Comparison of ENCODE assay signal across 25 cellular contexts in genomic region chr3:39171860-39172259, GRCh38. TPM values are rescaled to one million over a fixed set of nuclear protein-coding genes. Genes with fewer than 3 reads are reported as not detected.
"Had no signal": no experiment of that assay in that cellular context is flagged by ENCODE, and none has a peak within 500 bp of the region (broad histone marks: within the 10 kb centered on the region; RNA-seq: fewer than 3 reads in every experiment).

No MANE protein-coding gene starts in this region.

- H3K36me3 ChIP-seq: colonic mucosa, esophagus muscularis mucosa, gastroesophageal sphincter, heart left ventricle, prostate gland, right atrium auricular region, sigmoid colon, tibial artery, upper lobe of left lung had no signal

- H3K4me1 ChIP-seq: colonic mucosa, prostate gland, testis had no signal

- DNase-seq: colonic mucosa; effector memory CD4-positive, alpha-beta T cell; foreskin keratinocyte; heart left ventricle; naive B cell; nucleus accumbens; sigmoid colon; stimulated activated CD4-positive, alpha-beta T cell treated with anti-CD3 and anti-CD28 coated beads, Interleukin-4, amount 100 ng/mL, for 4 hours; stimulated activated naive CD8-positive, alpha-beta T cell treated with anti-CD3 and anti-CD28 coated beads, Interleukin-15, Interleukin-2, amounts not matched to agents 100 U/mL and 50 U/mL, for 24 hours; substantia nigra; testis; tibial artery; upper lobe of left lung had no signal

- ATAC-seq: foreskin keratinocyte; gastroesophageal sphincter; heart left ventricle; natural killer cell treated with Interleukin-12 subunit alpha and Interleukin-12 subunit beta and Interleukin-15 and Interleukin-18, amount 100 ng/mL, for 72 hours; stimulated activated memory B cell treated with anti-CD40 and anti-IgM and Interleukin-4, amounts not matched to agents 10 μg/mL and 1 μg/mL and 100 μg/mL, for 72 hours; stimulated activated naive CD8-positive, alpha-beta T cell treated with anti-CD3 and anti-CD28 coated beads, Interleukin-15, Interleukin-2, amounts not matched to agents 100 U/mL and 50 U/mL, for 24 hours had no signal

- H3K9me3 ChIP-seq: colonic mucosa, esophagus muscularis mucosa, gastroesophageal sphincter, heart left ventricle, prostate gland, right atrium auricular region, sigmoid colon, testis, tibial artery, upper lobe of left lung had no signal

- H3K4me3 ChIP-seq: colonic mucosa, esophagus muscularis mucosa, gastroesophageal sphincter, heart left ventricle, hepatocyte, lung, prostate gland, right atrium auricular region, sigmoid colon, testis, tibial artery, upper lobe of left lung had no signal

RNA-seq across cellular contexts. Expression of gene XIRP1, which starts 20.5 kb away (rescaled TPM):
- total RNA-seq: colonic mucosa, endothelial cell of umbilical vein, fibroblast of lung, foreskin keratinocyte, liver, osteocyte had no signal
